In the genomic region with DNA sequence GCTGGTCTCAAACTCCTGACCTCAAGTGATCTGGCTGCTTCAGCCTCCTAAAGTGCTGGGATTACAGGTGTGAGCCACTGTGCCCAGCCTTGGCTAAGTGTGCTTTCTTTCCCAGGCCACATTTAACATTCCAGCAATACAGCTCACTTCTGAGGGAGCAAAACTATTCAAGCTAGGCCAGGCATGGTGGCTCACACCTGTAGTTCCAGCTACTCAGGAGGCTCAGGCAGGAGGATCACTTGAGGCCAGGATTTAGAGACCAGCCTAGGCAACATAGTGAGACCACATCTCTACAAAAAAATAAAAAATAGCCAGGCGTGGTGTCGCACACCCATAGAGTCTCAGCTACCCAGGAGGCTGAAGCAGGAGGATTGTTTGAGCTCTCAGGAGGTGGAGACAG, we compare ENCODE assay signal across 28 cellular contexts.
"Had no signal": no experiment of that assay in that cellular context is flagged by ENCODE, and none has a peak within 500 bp of the region (broad histone marks: within the 10 kb centered on the region; RNA-seq: fewer than 3 reads in every experiment).

No MANE protein-coding gene starts in this region.

- H3K27ac ChIP-seq: ascending aorta, breast epithelium, cardiac muscle cell, colonic mucosa, epithelial cell of prostate, gastrocnemius medialis, heart left ventricle had no signal

- H3K36me3 ChIP-seq: ascending aorta, breast epithelium, cardiac muscle cell, colonic mucosa, gastrocnemius medialis, heart left ventricle had no signal

- ATAC-seq: activated naive CD4-positive, alpha-beta T cell treated with anti-CD3 and anti-CD28 coated beads, Interleukin-2, amount 50 U/mL, for 72 hours; activated T-cell treated with anti-CD3 and anti-CD28 coated beads, Interleukin-2, amount 50 U/mL, for 72 hours; gastrocnemius medialis; heart left ventricle; WTC11 had no signal

- H3K27me3 ChIP-seq: ascending aorta, breast epithelium, cardiac muscle cell, colonic mucosa, gastrocnemius medialis, heart left ventricle had no signal

- H3K4me3 ChIP-seq: ascending aorta, breast epithelium, cardiac muscle cell, colonic mucosa, gastrocnemius medialis, heart left ventricle had no signal

- H3K9me3 ChIP-seq: ascending aorta, breast epithelium, colonic mucosa, gastrocnemius medialis, heart left ventricle had no signal

- DNase-seq: activated CD4-positive, alpha-beta memory T cell treated with anti-CD3 and anti-CD28 coated beads, Interleukin-2, amount 10 ng/mL, durations not matched to agents 7 days and 5 days; activated CD4-positive, alpha-beta T cell treated with anti-CD3 and anti-CD28 coated beads for 1 hour; activated CD4-positive, alpha-beta T cell treated with anti-CD3 and anti-CD28 coated beads for 4 hours; activated CD4-positive, alpha-beta T cell treated with anti-CD3 and anti-CD28 coated beads, Interleukin-2, amount 10 ng/mL, durations not matched to agents 7 days and 5 days; activated CD4-positive, alpha-beta T cell treated with anti-CD3 and anti-CD28 coated beads, Interleukin-2, amount 50 U/mL, for 4 hours; activated CD8-positive, alpha-beta memory T cell treated with anti-CD3 and anti-CD28 coated beads, Interleukin-2, amount 50 U/mL, for 48 hours; activated gamma-delta T cell; activated naive CD4-positive, alpha-beta T cell; activated naive CD4-positive, alpha-beta T cell treated with anti-CD3 and anti-CD28 coated beads, Interleukin-2, amount 10 ng/mL, durations not matched to agents 7 days and 5 days; activated naive CD8-positive, alpha-beta T cell treated with anti-CD3 and anti-CD28 coated beads, Interleukin-2, amount 10 ng/mL, durations not matched to agents 7 days and 5 days; activated T-cell treated with anti-CD3 and anti-CD28 coated beads for 4 hours; activated T-cell treated with anti-CD3 and anti-CD28 coated beads, Interleukin-2, amount 50 U/mL, for 24 hours; activated T-cell treated with anti-CD3 and anti-CD28 coated beads, Interleukin-2, amount 50 U/mL, for 72 hours; central memory CD4-positive, alpha-beta T cell; cerebellar nuclear complex; colonic mucosa; effector CD8-positive, alpha-beta T cell; foreskin fibroblast; gastrocnemius medialis; glutamatergic neuron; heart left ventricle; T-helper 2 cell had no signal

- H3K4me1 ChIP-seq: ascending aorta, breast epithelium, colonic mucosa, gastrocnemius medialis, heart left ventricle had no signal
